ENCODE assay signal across 21 cellular contexts in genomic region chr20:14562976-14563375, GRCh38.
DNase-seq lines count a peak whose midpoint lies in the region; ATAC-seq, FAIRE-seq and TF ChIP-seq lines count a peak whose summit lies in the region.
"Had no signal": no experiment of that assay in that cellular context is flagged by ENCODE, and none has a peak within 500 bp of the region (broad histone marks: within the 10 kb centered on the region; RNA-seq: fewer than 3 reads in every experiment).

No MANE protein-coding gene starts in this region.

- peak in 1 of 2 donors; percentile 11 for TF ChIP-seq RAD21 in liver (IDR thresholded peaks at IDR 0.05)
- TF ChIP-seq RAD21 in HepG2 (CRISPR knock-in tag; IDR thresholded peaks at IDR 0.05), result no peak

- intact Hi-C loops in HepG2 (cut with micrococcal nuclease; ENCODE audit: unreplicated experiment), result no loop called here
- intact Hi-C loops in kidney (cut with DNase I), result no loop called here

- H3K4me1 ChIP-seq in liver (ENCODE audit: control insufficient read depth in 4 of 4, insufficient read depth in 4 of 4, low read length in 3 of 4) (no peaks in the 10 kb centered on the region), HepG2 (ENCODE audit: insufficient read depth, low read length) (no peaks in the 10 kb centered on the region), kidney (ENCODE audit: control insufficient read depth in 1 of 2, insufficient read depth in 1 of 2, low read depth in 1 of 2, low read length in 2 of 2) (peaks cover 0 to 3% of the 10 kb centered on the region in 2 donors)
- H3K4me1 ChIP-seq: A549 had no signal

- FAIRE-seq in HepG2 (lab: Jason Lieb, UNC) (no peak), kidney (lab: Jason Lieb, UNC) (no peak)
- FAIRE-seq: GM12892, GM18507, HTR-8/SVneo had no signal

- H3K9ac ChIP-seq in liver (ENCODE audit: low read depth in 1 of 2, low read length in 2 of 2) (no peak overlapping the region), HepG2 (ENCODE audit: insufficient read depth, low read depth, low read length) (no peak overlapping the region), kidney (ENCODE audit: low read length in 2 of 2) (no peak overlapping the region)
- H3K9ac ChIP-seq: GM23248 had no signal

- H3K27ac ChIP-seq in liver (ENCODE audit: low read depth in 1 of 2, low read length in 2 of 2), result no peak overlapping the region
- H3K27ac ChIP-seq in HepG2 (ENCODE audit: extremely low read length, insufficient read depth, low read length), result no peak overlapping the region
- peak overlapping the region; percentile 5 to 51 for H3K27ac ChIP-seq in kidney (ENCODE audit: low read depth in 2 of 2, low read length in 2 of 2)
- H3K27ac ChIP-seq: 22Rv1, A549, C4-2B, GM23248 had no signal

- CTCF ChIA-PET in HepG2 (lab: Yijun Ruan, JAX; ENCODE audit: low intra/inter-chr PET ratio, low total read pairs), result no interaction called here

- BruUV-seq in HepG2 (replicated peaks; lab: Mats Ljungman, UMichigan), result no TSS peak

- no peak for TF ChIP-seq POLR2A in HepG2 (IDR thresholded peaks at IDR 0.05; ENCODE audit: insufficient read depth in 1 of 2, low read depth in 2 of 2, low read length in 2 of 2)
- no peak for TF ChIP-seq POLR2A in erythroblast (IDR thresholded peaks at IDR 0.05; ENCODE audit: low read length)

- POLR2A ChIA-PET in HepG2 (lab: Yijun Ruan, JAX), result no interaction called here

- H3K36me3 ChIP-seq in liver (ENCODE audit: control insufficient read depth in 4 of 4, insufficient read depth in 3 of 4, low read depth in 1 of 4, low read length in 3 of 4) (no peaks in the 10 kb centered on the region), HepG2 (replicated peaks in 1 of 2; ENCODE audit: control insufficient read depth in 1 of 2, insufficient read depth in 2 of 2, low read length in 2 of 2) (no peaks in the 10 kb centered on the region), kidney (ENCODE audit: control insufficient read depth in 1 of 2, insufficient read depth in 2 of 2, low read length in 2 of 2) (no peaks in the 10 kb centered on the region)

- ATAC-seq in HepG2 (no peak), HG03025 (IDR thresholded peaks at IDR 0.05; ENCODE audit: low FRiP score, unreplicated experiment) (no peak)
- ATAC-seq: A549 had no signal

- H4K20me1 ChIP-seq in HepG2 (ENCODE audit: insufficient read depth, low read length), result no peaks in the 10 kb centered on the region

- WGBS in liver, result 41% methylated on average over 2 of the region's 2 CpGs
- 0% methylated on average over 2 of the region's 2 CpGs for WGBS in HepG2 (ENCODE audit: low lambda C conversion rate)

- no peak overlapping the region for H2AFZ ChIP-seq in HepG2 (ENCODE audit: low read length)
- H2AFZ ChIP-seq: GM23248 had no signal

- TF ChIP-seq CTCF in liver (IDR thresholded peaks at IDR 0.05; ENCODE audit: low read depth, low read length, missing input control) (no peak), HepG2 (CRISPR knock-in tag; IDR thresholded peaks at IDR 0.05) (no peak), kidney (IDR thresholded peaks at IDR 0.05; ENCODE audit: borderline replicate concordance, extremely low read depth, insufficient read depth) (no peak)

- in situ Hi-C loops in HepG2 (cut with HindIII; ENCODE audit: extremely low pct_ligation_motif_present, low pct_unique_long_range_greater_than_20kb), result no loop called here

- H3K4me3 ChIP-seq in liver (ENCODE audit: low read depth in 1 of 3, low read length in 3 of 3) (no peak overlapping the region), HepG2 (replicated peaks in 1 of 3; ENCODE audit: insufficient read depth in 1 of 3, low read depth in 2 of 3, low read length in 3 of 3) (no peak overlapping the region), kidney (ENCODE audit: low read length in 2 of 2) (no peak overlapping the region)
- H3K4me3 ChIP-seq: A549, GM23248 had no signal

- DNase-seq in HepG2 (ENCODE audit: low spot score), result no peak
- no peak for DNase-seq in kidney
- peak; percentile 65 for DNase-seq in mucosa of gallbladder (ENCODE audit: low spot score)
- DNase-seq in erythroblast (lab: John Stamatoyannopoulos, UW), result no peak
- no peak for DNase-seq in NCI-H2107 (lab: John Stamatoyannopoulos, UW)
- DNase-seq: AML-193; CD4-positive, alpha-beta T cell; DMS153; DMS79; GDM1; GM23248; H7; KBM-7 had no signal

- no peak for TF ChIP-seq EP300 in HepG2 (IDR thresholded peaks at IDR 0.05; ENCODE audit: low read depth in 2 of 2, low read length in 2 of 2)
- no peak for TF ChIP-seq EP300 in HepG2 (CRISPR knock-in tag; IDR thresholded peaks at IDR 0.05; ENCODE audit: borderline replicate concordance)

- H3K27me3 ChIP-seq in liver (ENCODE audit: control insufficient read depth in 4 of 4, insufficient read depth in 4 of 4, low read length in 3 of 4) (no peaks in the 10 kb centered on the region), HepG2 (ENCODE audit: control insufficient read depth in 1 of 2, insufficient read depth in 2 of 2, low read length in 2 of 2) (no peaks in the 10 kb centered on the region)

- no peaks in the 10 kb centered on the region for H3K79me2 ChIP-seq in HepG2 (ENCODE audit: insufficient read depth, low read length)

- H3K9me3 ChIP-seq in liver (ENCODE audit: control insufficient read depth in 4 of 4, low read length in 3 of 4) (peaks cover 0 to 2% (median 0%) of the 10 kb centered on the region in 4 donors), HepG2 (ENCODE audit: low read length) (peaks cover 12% of the 10 kb centered on the region; the same call in 1 of the 2 replicates), kidney (ENCODE audit: control insufficient read depth in 1 of 2, low read length in 2 of 2) (no peaks in the 10 kb centered on the region)
- H3K9me3 ChIP-seq: A549 had no signal

- no peak overlapping the region for H3K4me2 ChIP-seq in HepG2 (ENCODE audit: low read depth, low read length)
- H3K4me2 ChIP-seq: A549 had no signal

TF ChIP-seq in liver, 16 proteins besides CTCF, POLR2A, EP300 and RAD21:
- TF ChIP-seq HNF4A (conservative IDR thresholded peaks at IDR 0.05), result peak; percentile 27 to 67
- TF ChIP-seq NR2F2 (IDR thresholded peaks at IDR 0.05), result no peak

TF ChIP-seq in HepG2, 621 proteins besides CTCF, POLR2A, EP300 and RAD21:
- no peak for TF ChIP-seq MED1 (CRISPR knock-in tag; IDR thresholded peaks at IDR 0.05)
- TF ChIP-seq KDM1A (CRISPR knock-in tag; IDR thresholded peaks at IDR 0.05), result no peak
- TF ChIP-seq ZNF280B (CRISPR knock-in tag; IDR thresholded peaks at IDR 0.05; ENCODE audit: borderline replicate concordance), result no peak
- no peak for TF ChIP-seq REL (CRISPR knock-in tag; conservative IDR thresholded peaks at IDR 0.05)
- no peak for TF ChIP-seq PAWR (CRISPR knock-in tag; IDR thresholded peaks at IDR 0.05; ENCODE audit: borderline replicate concordance)
- no peak for TF ChIP-seq ZBTB7B (CRISPR knock-in tag; IDR thresholded peaks at IDR 0.05)

Comparison
In these comparisons a context has a peak if more than half of its experiments do, and no peak if none do; other contexts are left out.
1. H3K27ac ChIP-seq: peak in kidney (2 of 2); none in liver (0 of 2) and HepG2 (single experiment).